Comparison of ENCODE assay signal across 8 cellular contexts in genomic region chr2:58762176-58762781, GRCh38.
DNase-seq lines count a peak whose midpoint lies in the region; ATAC-seq and TF ChIP-seq lines count a peak whose summit lies in the region.

No MANE protein-coding gene starts in this region.

- H3K36me3 Mint-ChIP-seq in activated T-cell treated with anti-CD3 and anti-CD28 coated beads, Interleukin-2, amount 50 U/mL, for 24 hours (ENCODE audit: low read depth): no peaks in the 10 kb centered on the region

- ATAC-seq in GM18511 (IDR thresholded peaks at IDR 0.05; ENCODE audit: unreplicated experiment) (peak; percentile 81), HG02938 (IDR thresholded peaks at IDR 0.05; ENCODE audit: unreplicated experiment) (peak; percentile 67), left ventricle myocardium superior (peak; percentile 55)

- intact Hi-C loops in left ventricle myocardium superior (cut with micrococcal nuclease): no loop called here

- H3K36me3 ChIP-seq in smooth muscle cell (ENCODE audit: low read depth): no peaks in the 10 kb centered on the region

- TF ChIP-seq CTCF in smooth muscle cell (IDR thresholded peaks at IDR 0.05; ENCODE audit: borderline replicate concordance, insufficient read depth, poor library complexity, severe bottlenecking): peak; percentile 80

- DNase-seq in CMK (ENCODE audit: low read depth): peak; percentile 34
- DNase-seq in NCI-H2107 treated with DMSO at 0.1 percent for 48 hours (lab: John Stamatoyannopoulos, UW; ENCODE audit: unreplicated experiment): peak; percentile 31
- DNase-seq in activated T-cell treated with anti-CD3 and anti-CD28 coated beads, Interleukin-2, amount 50 U/mL, for 24 hours: peak; percentile 30
- DNase-seq in left ventricle myocardium superior: peak; percentile 42
- DNase-seq in smooth muscle cell (lab: John Stamatoyannopoulos, UW; ENCODE audit: unreplicated experiment): peak; percentile 4
- DNase-seq in cortex of kidney (lab: John Stamatoyannopoulos, UW): no peak

- no peaks in the 10 kb centered on the region for H3K27me3 ChIP-seq in smooth muscle cell (ENCODE audit: low read depth)

- 22% methylated on average over 5 of the region's 5 CpGs for WGBS in smooth muscle cell (ENCODE audit: low lambda C conversion rate)

- H3K9me3 Mint-ChIP-seq in activated T-cell treated with anti-CD3 and anti-CD28 coated beads, Interleukin-2, amount 50 U/mL, for 24 hours: no peaks in the 10 kb centered on the region

- no peak overlapping the region for H3K27ac Mint-ChIP-seq in activated T-cell treated with anti-CD3 and anti-CD28 coated beads, Interleukin-2, amount 50 U/mL, for 24 hours

- no peaks in the 10 kb centered on the region for H3F3A ChIP-seq in smooth muscle cell (ENCODE audit: low read depth)

- no peak overlapping the region for H3K4me2 ChIP-seq in smooth muscle cell

- no peak overlapping the region for H3K4me3 ChIP-seq in smooth muscle cell

- H3K79me2 ChIP-seq in smooth muscle cell (ENCODE audit: low read depth): no peaks in the 10 kb centered on the region

- peaks cover 2% of the 10 kb centered on the region for H3K27me3 Mint-ChIP-seq in activated T-cell treated with anti-CD3 and anti-CD28 coated beads, Interleukin-2, amount 50 U/mL, for 24 hours

- no peak overlapping the region for H3K4me3 Mint-ChIP-seq in activated T-cell treated with anti-CD3 and anti-CD28 coated beads, Interleukin-2, amount 50 U/mL, for 24 hours

- H3K9me3 ChIP-seq in smooth muscle cell (replicated peaks; ENCODE audit: low read depth): no peaks in the 10 kb centered on the region

- H3K27ac ChIP-seq in smooth muscle cell (ENCODE audit: low read depth): no peak overlapping the region

- H3K4me1 ChIP-seq in smooth muscle cell (ENCODE audit: low read depth): no peaks in the 10 kb centered on the region

- H4K20me1 ChIP-seq in smooth muscle cell (ENCODE audit: low read depth): no peaks in the 10 kb centered on the region

- no peak overlapping the region for H3K9ac ChIP-seq in smooth muscle cell (ENCODE audit: low read depth)

- no peak overlapping the region for H2AFZ ChIP-seq in smooth muscle cell (ENCODE audit: low read depth)

- no peaks in the 10 kb centered on the region for H3K4me1 Mint-ChIP-seq in activated T-cell treated with anti-CD3 and anti-CD28 coated beads, Interleukin-2, amount 50 U/mL, for 24 hours (ENCODE audit: low read depth)
